Comparison of ENCODE assay signal across 8 cellular contexts in genomic region chr17:64505320-64506200, GRCh38. TPM values are rescaled to one million over a fixed set of nuclear protein-coding genes. Genes with fewer than 3 reads are reported as not detected.
A peak's percentile ranks its signal among the peaks of the same experiment; 100 is the strongest.
DNase-seq lines count a peak whose midpoint lies in the region; ATAC-seq and TF ChIP-seq lines count a peak whose summit lies in the region.

No MANE protein-coding gene starts in this region.

- peaks cover 25% of the 10 kb centered on the region for H3K4me1 ChIP-seq in RWPE2 (ENCODE audit: insufficient read depth, poor library complexity, severe bottlenecking)

- peaks cover 82% of the 10 kb centered on the region for H3K36me3 ChIP-seq in RWPE2 (ENCODE audit: low read depth)

- peak; percentile 0 for ATAC-seq in GM18873 (IDR thresholded peaks at IDR 0.05; ENCODE audit: low FRiP score, unreplicated experiment)
- ATAC-seq in RWPE2 (ENCODE audit: low read depth): peak; percentile 45
- ATAC-seq in natural killer cell: peak; percentile 42 to 54 (median 46)
- ATAC-seq in stimulated activated memory B cell treated with anti-CD40 and anti-IgM and Interleukin-4, amounts not matched to agents 10 μg/mL and 1 μg/mL and 100 μg/mL, for 72 hours: peak; percentile 64

- H3K4me1 Mint-ChIP-seq in natural killer cell: peaks cover 75 to 76% of the 10 kb centered on the region in 2 donors
- H3K4me1 Mint-ChIP-seq in stimulated activated memory B cell treated with anti-CD40 and anti-IgM and Interleukin-4, amounts not matched to agents 10 μg/mL and 1 μg/mL and 100 μg/mL, for 72 hours: peaks cover 49% of the 10 kb centered on the region

- H3K27ac Mint-ChIP-seq in natural killer cell: peak overlapping the region; percentile 97 to 99
- peak overlapping the region; percentile 100 for H3K27ac Mint-ChIP-seq in stimulated activated memory B cell treated with anti-CD40 and anti-IgM and Interleukin-4, amounts not matched to agents 10 μg/mL and 1 μg/mL and 100 μg/mL, for 72 hours

- intact Hi-C loops in natural killer cell (cut with micrococcal nuclease): loop anchor here (1.0 to 5.0 kb wide), 5 partner anchors 8 to 733 kb away; partner anchors contain the start of genes CCDC47, DDX42, POLG2 and SMARCD2

- H3K27me3 ChIP-seq in RWPE2 (ENCODE audit: insufficient read depth, poor library complexity, severe bottlenecking): no peaks in the 10 kb centered on the region

- peak overlapping the region; percentile 81 for H3K4me3 ChIP-seq in LNCaP clone FGC (ENCODE audit: low read depth, low read length)
- peak overlapping the region; percentile 85 for H3K4me3 ChIP-seq in RWPE2 (ENCODE audit: severe bottlenecking)

- no peaks in the 10 kb centered on the region for H3K9me3 Mint-ChIP-seq in natural killer cell
- H3K9me3 Mint-ChIP-seq in stimulated activated memory B cell treated with anti-CD40 and anti-IgM and Interleukin-4, amounts not matched to agents 10 μg/mL and 1 μg/mL and 100 μg/mL, for 72 hours: no peaks in the 10 kb centered on the region

- peak; percentile 64 for DNase-seq in LNCaP clone FGC (ENCODE audit: low read depth)
- peak; percentile 83 for DNase-seq in RWPE2 (ENCODE audit: low spot score)
- peak; percentile 75 for DNase-seq in activated T-helper 9 cell treated with anti-CD3 and anti-CD28 coated beads, Interleukin-2, amount 50 U/mL, for 16 hours (ENCODE audit: low read depth)
- peak; percentile 90 for DNase-seq in fibroblast of peridontal ligament (ENCODE audit: extremely low read depth)
- DNase-seq in natural killer cell: peak; percentile 86

- TF ChIP-seq CTCF in 22Rv1 (IDR thresholded peaks at IDR 0.05) (no peak), LNCaP clone FGC (IDR thresholded peaks at IDR 0.05; ENCODE audit: control insufficient read depth, extremely low read depth, insufficient read depth) (no peak), RWPE2 (IDR thresholded peaks at IDR 0.05; ENCODE audit: poor library complexity, severe bottlenecking) (no peak), natural killer cell (IDR thresholded peaks at IDR 0.05) (no peak)

- H3K27ac ChIP-seq in 22Rv1: peak overlapping the region; percentile 96
- H3K27ac ChIP-seq in RWPE2 (ENCODE audit: poor library complexity, severe bottlenecking): peak overlapping the region; percentile 92

- no peaks in the 10 kb centered on the region for H3K9me3 ChIP-seq in RWPE2 (ENCODE audit: severe bottlenecking)

- H3K36me3 Mint-ChIP-seq in natural killer cell: peaks cover 62% of the 10 kb centered on the region
- peaks cover 62% of the 10 kb centered on the region for H3K36me3 Mint-ChIP-seq in stimulated activated memory B cell treated with anti-CD40 and anti-IgM and Interleukin-4, amounts not matched to agents 10 μg/mL and 1 μg/mL and 100 μg/mL, for 72 hours

- peak overlapping the region; percentile 95 for H3K4me3 Mint-ChIP-seq in natural killer cell
- H3K4me3 Mint-ChIP-seq in stimulated activated memory B cell treated with anti-CD40 and anti-IgM and Interleukin-4, amounts not matched to agents 10 μg/mL and 1 μg/mL and 100 μg/mL, for 72 hours: peak overlapping the region; percentile 100

- no peaks in the 10 kb centered on the region for H3K27me3 Mint-ChIP-seq in natural killer cell (ENCODE audit: low read depth in 2 of 2)
- H3K27me3 Mint-ChIP-seq in stimulated activated memory B cell treated with anti-CD40 and anti-IgM and Interleukin-4, amounts not matched to agents 10 μg/mL and 1 μg/mL and 100 μg/mL, for 72 hours: no peaks in the 10 kb centered on the region

RNA-seq across cellular contexts. Expression of gene DDX5, which starts 0.5 kb away (rescaled TPM):
- 1,000 to 10,000 TPM; 2,956 to 3,334 (median 3,276) TPM for total RNA-seq in natural killer cell

RNA-seq across cellular contexts. Expression of gene CEP95, which starts 1.2 kb away (rescaled TPM):
- 100 to 1,000 TPM; 152 to 187 (median 186) TPM for total RNA-seq in natural killer cell

RNA-seq across cellular contexts. Expression of gene POLG2, which starts 8.7 kb away (rescaled TPM):
- 10 to 100 TPM; 34.7 to 65.3 (median 41.2) TPM for total RNA-seq in natural killer cell

RNA-seq across cellular contexts. Expression of gene MILR1, which starts 56.6 kb away (rescaled TPM):
- total RNA-seq in natural killer cell: 10 to 100 TPM in 1 of 3 donors, 1 to 10 TPM in 2; 2.2 to 12.0 (median 3.3) TPM

Comparison
In these comparisons a context has a peak if more than half of its experiments do, and no peak if none do; other contexts are left out.
1. Peak in every context shown above with its lines: DNase-seq, ATAC-seq, H3K4me3 ChIP-seq and H3K27ac ChIP-seq.
2. ATAC-seq: peak in every context shown above with its lines; median percentile 64 in stimulated activated memory B cell treated with anti-CD40 and anti-IgM and Interleukin-4, amounts not matched to agents 10 μg/mL and 1 μg/mL and 100 μg/mL, for 72 hours; 46 in natural killer cell; 45 in RWPE2; 0 in GM18873.